ENCODE assay signal across 26 cellular contexts in the genomic region with DNA sequence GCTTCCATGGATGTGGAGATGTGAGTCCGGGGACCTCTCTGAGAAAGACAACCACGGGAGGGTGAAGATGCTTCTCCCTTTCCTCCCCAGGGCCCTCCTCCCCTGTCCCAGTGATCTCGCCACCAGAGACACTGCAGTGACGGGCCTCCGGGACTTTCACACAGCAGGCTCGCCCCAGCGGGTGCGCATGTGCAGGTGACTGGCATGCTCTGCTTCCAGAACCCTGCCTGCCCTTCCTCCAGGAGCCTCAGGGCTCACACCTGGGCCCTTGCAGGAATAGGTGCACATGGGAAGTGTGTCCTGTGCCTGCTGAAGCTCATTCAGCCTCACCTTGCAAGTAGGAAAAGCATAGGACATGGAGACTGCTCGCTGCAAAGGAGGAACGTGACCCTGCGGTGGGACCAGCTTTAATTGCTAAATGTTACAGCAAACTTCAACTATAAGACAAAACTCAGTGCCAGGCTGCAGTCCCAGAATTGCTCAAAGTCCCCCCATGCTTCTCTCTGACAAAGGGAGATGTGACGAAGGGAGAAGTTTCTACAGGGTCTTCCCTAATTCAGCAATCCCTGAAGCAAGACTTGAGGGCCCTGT. TPM values are rescaled to one million over a fixed set of nuclear protein-coding genes. Genes with fewer than 3 reads are reported as not detected.
"Had no signal": no experiment of that assay in that cellular context is flagged by ENCODE, and none has a peak within 500 bp of the region (broad histone marks: within the 10 kb centered on the region; RNA-seq: fewer than 3 reads in every experiment).

No MANE protein-coding gene starts in this region.

- H3K4me3 ChIP-seq: SJSA1, SK-N-MC had no signal

- H3K4me1 ChIP-seq: SJSA1 had no signal

- H3K9ac ChIP-seq: KMS-11 had no signal

- DNase-seq: IMR-90, Kasumi-1, MV-4-11, NCI-H1048, NCI-H1105, NCI-H1417, NCI-H146, NCI-H1694 treated with DMSO at 0.1 percent for 48 hours, NCI-H1930, NCI-H2081, NCI-H2107, NCI-H2227 treated with DMSO at 0.1 percent for 48 hours, NCI-H524, NCI-H69, NCI-H774, Right ventricle myocardium superior, RPMI8226, SIG-M5, SW 1271 had no signal

- H3K36me3 ChIP-seq: SJSA1 had no signal

- H3K27ac ChIP-seq: KMS-11, SJSA1, SK-N-MC had no signal

- FAIRE-seq: RCC 7860 had no signal

- H3K9me3 ChIP-seq: SJSA1 had no signal

- H3K27me3 ChIP-seq: SJSA1 had no signal

- H3K4me2 ChIP-seq: KMS-11 had no signal

RNA-seq across cellular contexts. Expression of a gene that starts 19.2 kb away (rescaled TPM):
- total RNA-seq: HT-29, IMR-90, M059J, NCI-H460, Right ventricle myocardium superior, SJSA1 had no signal
- polyA plus RNA-seq: IMR-90 had no signal

RNA-seq across cellular contexts. Expression of a gene that starts 57.4 kb away (rescaled TPM):
- total RNA-seq: HT-29, IMR-90, M059J, NCI-H460, Right ventricle myocardium superior, SJSA1 had no signal
- polyA plus RNA-seq: IMR-90 had no signal

RNA-seq across cellular contexts. Expression of a gene that starts 58.2 kb away (rescaled TPM):
- total RNA-seq: HT-29, IMR-90, M059J, NCI-H460, Right ventricle myocardium superior, SJSA1 had no signal
- polyA plus RNA-seq: IMR-90 had no signal
